In genomic region chr3:192817506-192817905, GRCh38 we compare ENCODE assay signal across 1 cellular context.
TF ChIP-seq lines count a peak whose summit lies in the region.

No MANE protein-coding gene starts in this region.

TF ChIP-seq in IMR-90, 13 proteins besides CTCF, POLR2A, EP300 and RAD21 (continued from another document):
- TF ChIP-seq BHLHE40 (IDR thresholded peaks at IDR 0.05; ENCODE audit: low read depth, low read length), result no peak
- TF ChIP-seq USF2 (IDR thresholded peaks at IDR 0.05; ENCODE audit: low read depth, low read length), result no peak
- TF ChIP-seq MXI1 (IDR thresholded peaks at IDR 0.05; ENCODE audit: borderline replicate concordance, low read depth, low read length), result no peak
- no peak for TF ChIP-seq RFX5 (IDR thresholded peaks at IDR 0.05; ENCODE audit: low read depth, low read length)
- no peak for TF ChIP-seq MAZ (IDR thresholded peaks at IDR 0.05; ENCODE audit: borderline replicate concordance, low read depth, low read length)
- TF ChIP-seq SMC3 (IDR thresholded peaks at IDR 0.05; ENCODE audit: low read depth, low read length), result no peak
- no peak for TF ChIP-seq FOS (IDR thresholded peaks at IDR 0.05; ENCODE audit: low read depth, low read length)
- no peak for TF ChIP-seq ELK1 (IDR thresholded peaks at IDR 0.05; ENCODE audit: borderline replicate concordance, low read depth, low read length)
